13 cellular contexts compared by ENCODE assay signal in genomic region chr5:87308024-87308423, GRCh38. TPM values are rescaled to one million over a fixed set of nuclear protein-coding genes. Genes with fewer than 3 reads are reported as not detected.
DNase-seq lines count a peak whose midpoint lies in the region; ATAC-seq and TF ChIP-seq lines count a peak whose summit lies in the region.
"Had no signal": no experiment of that assay in that cellular context is flagged by ENCODE, and none has a peak within 500 bp of the region (broad histone marks: within the 10 kb centered on the region; RNA-seq: fewer than 3 reads in every experiment).

No MANE protein-coding gene starts in this region.

- H3K9me2 ChIP-seq in OCI-LY1 (ENCODE audit: low read depth, low read length), result no peaks in the 10 kb centered on the region

- H3K4me3 Mint-ChIP-seq in activated T-helper 17 cell treated with anti-CD3 and anti-CD28 coated beads, Interleukin-2, amount 50 U/mL, for 72 hours, result no peak overlapping the region
- no peak overlapping the region for H3K4me3 Mint-ChIP-seq in endothelial cell (ENCODE audit: unreplicated experiment)

- no peaks in the 10 kb centered on the region for H4K20me1 ChIP-seq in OCI-LY1 (ENCODE audit: insufficient read depth, low read length)

- peaks cover 43% of the 10 kb centered on the region for H3K36me3 Mint-ChIP-seq in activated T-helper 17 cell treated with anti-CD3 and anti-CD28 coated beads, Interleukin-2, amount 50 U/mL, for 72 hours (ENCODE audit: low read depth)
- H3K36me3 Mint-ChIP-seq in endothelial cell (ENCODE audit: low read depth, unreplicated experiment), result peaks cover 23% of the 10 kb centered on the region

- peaks cover 8% of the 10 kb centered on the region for H3K9me3 Mint-ChIP-seq in activated T-helper 17 cell treated with anti-CD3 and anti-CD28 coated beads, Interleukin-2, amount 50 U/mL, for 72 hours
- no peaks in the 10 kb centered on the region for H3K9me3 Mint-ChIP-seq in endothelial cell (ENCODE audit: unreplicated experiment)

- H3K9me3 ChIP-seq in OCI-LY1 (ENCODE audit: low read length) (0 out of 2 replicates have a peak, but pooled peaks cover 6% of the 10 kb centered on the region), mucosa of descending colon (no peaks in the 10 kb centered on the region)

- no peak overlapping the region for H3K27ac Mint-ChIP-seq in activated T-helper 17 cell treated with anti-CD3 and anti-CD28 coated beads, Interleukin-2, amount 50 U/mL, for 72 hours
- no peak overlapping the region for H3K27ac Mint-ChIP-seq in endothelial cell (ENCODE audit: unreplicated experiment)

- no peak overlapping the region for H3K9ac ChIP-seq in OCI-LY1 (ENCODE audit: low read length)

- H3F3A ChIP-seq in OCI-LY1 (ENCODE audit: insufficient read depth, low read length), result no peaks in the 10 kb centered on the region

- H3K27ac ChIP-seq in OCI-LY1 (ENCODE audit: low read depth, low read length, poor library complexity, severe bottlenecking), result peak overlapping the region; percentile 34

- peaks cover 46% of the 10 kb centered on the region for H3K4me1 Mint-ChIP-seq in activated T-helper 17 cell treated with anti-CD3 and anti-CD28 coated beads, Interleukin-2, amount 50 U/mL, for 72 hours
- H3K4me1 Mint-ChIP-seq in endothelial cell (ENCODE audit: unreplicated experiment), result peaks cover 10% of the 10 kb centered on the region

- no peak for DNase-seq in lower leg skin (ENCODE audit: low spot score in 2 of 2)
- DNase-seq in mucosa of descending colon, result no peak
- no peak for DNase-seq in endothelial cell (ENCODE audit: low spot score)
- DNase-seq: activated gamma-delta T cell; hippocampal formation; KBM-7; naive thymus-derived CD4-positive, alpha-beta T cell; NCI-H69 had no signal

- H3K4me1 ChIP-seq in OCI-LY1 (ENCODE audit: insufficient read depth, low read length, severe bottlenecking), result peaks cover 9% of the 10 kb centered on the region
- peaks cover 3% of the 10 kb centered on the region for H3K4me1 ChIP-seq in mucosa of descending colon (ENCODE audit: low read depth)

- TF ChIP-seq POLR2A in lower leg skin (IDR thresholded peaks at IDR 0.05), result no peak

- no peaks in the 10 kb centered on the region for H3K27me3 ChIP-seq in OCI-LY1 (ENCODE audit: insufficient read depth, low read length)

- H3K27me3 Mint-ChIP-seq in activated T-helper 17 cell treated with anti-CD3 and anti-CD28 coated beads, Interleukin-2, amount 50 U/mL, for 72 hours, result no peaks in the 10 kb centered on the region
- no peaks in the 10 kb centered on the region for H3K27me3 Mint-ChIP-seq in endothelial cell (ENCODE audit: unreplicated experiment)
- H3K27me3 Mint-ChIP-seq: naive thymus-derived CD4-positive, alpha-beta T cell had no signal

- peaks cover 13% of the 10 kb centered on the region; the same call in 1 of the 2 replicates for H3K79me2 ChIP-seq in OCI-LY1 (ENCODE audit: insufficient read depth, low read length)

- WGBS in lower leg skin, 2 donors, result 82 to 84% methylated on average over 1 of the region's 1 CpG

- H3K4me3 ChIP-seq in OCI-LY1 (ENCODE audit: low read depth, low read length, poor library complexity, severe bottlenecking), result no peak overlapping the region
- no peak overlapping the region for H3K4me3 ChIP-seq in lower leg skin (ENCODE audit: low read depth, poor library complexity, severe bottlenecking)
- H3K4me3 ChIP-seq in mucosa of descending colon, result no peak overlapping the region

- peak; percentile 59 for ATAC-seq in GM18499 (IDR thresholded peaks at IDR 0.05; ENCODE audit: insufficient read depth, unreplicated experiment)
- peak; percentile 97 for ATAC-seq in GM21381 (IDR thresholded peaks at IDR 0.05; ENCODE audit: unreplicated experiment)
- peak; percentile 92 for ATAC-seq in HG03066 (IDR thresholded peaks at IDR 0.05; ENCODE audit: low read depth, unreplicated experiment)
- no peak for ATAC-seq in activated T-helper 17 cell treated with anti-CD3 and anti-CD28 coated beads, Interleukin-2, amount 50 U/mL, for 72 hours (replicated peaks)
- no peak for ATAC-seq in mucosa of descending colon
- ATAC-seq: naive thymus-derived CD4-positive, alpha-beta T cell had no signal

- H3K36me3 ChIP-seq in OCI-LY1 (ENCODE audit: insufficient read depth, low read length) (peaks cover 27% of the 10 kb centered on the region), mucosa of descending colon (ENCODE audit: low read depth) (no peaks in the 10 kb centered on the region)

- intact Hi-C loops in lower leg skin (cut with DNase I; ENCODE audit: low total_unique reads) (no loop called here), mucosa of descending colon (cut with DNase I, micrococcal nuclease) (no loop called here)

- no peak for TF ChIP-seq CTCF in OCI-LY1 (IDR thresholded peaks at IDR 0.05; ENCODE audit: low read length)
- no peak for TF ChIP-seq CTCF in lower leg skin (IDR thresholded peaks at IDR 0.05)
- no peak for TF ChIP-seq CTCF in mucosa of descending colon (IDR thresholded peaks at IDR 0.05)
- TF ChIP-seq CTCF in endothelial cell (IDR thresholded peaks at IDR 0.05; ENCODE audit: unreplicated experiment), result no peak

- H2AFZ ChIP-seq in OCI-LY1 (ENCODE audit: low read length), result no peak overlapping the region

- H3K4me2 ChIP-seq in OCI-LY1 (ENCODE audit: low read length), result no peak overlapping the region

RNA-seq across cellular contexts. Expression of gene RASA1, which starts 40.3 kb away (rescaled TPM):
- total RNA-seq in lower leg skin (10 to 100 TPM; 25.8 to 29.7 (median 28.1) TPM), mucosa of descending colon (10 to 100 TPM; 25.0 to 27.0 (median 25.8) TPM), endothelial cell (ENCODE audit: unreplicated experiment) (48.7 TPM)
- total RNA-seq in activated T-helper 17 cell treated with anti-CD3 and anti-CD28 coated beads, Interleukin-2, amount 50 U/mL, for 72 hours, result 10 to 100 TPM; 25.1 to 28.4 TPM

Comparison
In these comparisons a context has a peak if more than half of its experiments do, and no peak if none do; other contexts are left out.
1. ATAC-seq: peak in GM18499 (single experiment), GM21381 (single experiment) and HG03066 (single experiment); none in activated T-helper 17 cell treated with anti-CD3 and anti-CD28 coated beads, Interleukin-2, amount 50 U/mL, for 72 hours (single experiment) and mucosa of descending colon (single experiment).